In the genomic region with DNA sequence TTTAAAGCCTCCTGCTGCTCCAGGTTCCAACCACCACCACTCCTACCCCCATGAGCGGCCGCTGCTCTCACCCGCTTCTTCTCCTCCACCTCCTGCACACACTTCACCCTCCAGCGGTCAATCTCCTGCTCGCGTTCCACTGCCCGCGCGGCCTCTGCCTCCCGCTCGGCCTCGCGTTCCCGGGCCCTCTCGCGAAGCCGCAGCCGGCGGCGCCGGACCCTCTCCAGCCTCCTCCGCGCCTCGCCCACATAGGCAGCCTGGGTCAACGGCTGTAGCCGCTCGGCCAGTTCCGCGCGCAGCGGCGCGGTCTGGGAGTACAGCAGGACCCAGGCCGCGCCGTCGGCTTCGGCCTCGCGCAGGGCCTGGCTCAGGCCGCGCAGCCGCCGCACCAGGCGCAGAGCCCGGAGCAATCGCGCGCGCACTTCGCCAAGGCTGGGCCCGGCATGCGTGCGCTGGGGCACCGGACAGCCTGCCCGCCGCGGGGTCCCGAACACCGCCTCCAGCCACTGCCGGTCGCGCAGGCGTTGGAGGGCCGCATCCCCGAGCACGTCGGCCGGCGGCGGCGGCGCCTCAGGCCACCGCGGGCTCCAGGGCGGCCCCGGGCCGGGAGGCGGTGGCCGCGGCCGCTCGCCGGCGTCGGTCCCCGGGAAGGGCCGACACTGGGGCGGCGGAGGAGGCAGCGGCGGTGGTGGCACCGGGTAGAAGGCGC, we compare ENCODE assay signal across 8 cellular contexts. TPM values are rescaled to one million over a fixed set of nuclear protein-coding genes. Genes with fewer than 3 reads are reported as not detected.
DNase-seq lines count a peak whose midpoint lies in the region; ATAC-seq and TF ChIP-seq lines count a peak whose summit lies in the region.

No MANE protein-coding gene starts in this region.

- no peak for TF ChIP-seq CTCF in foreskin fibroblast (IDR thresholded peaks at IDR 0.05; ENCODE audit: low read depth, low read length)
- no peak for TF ChIP-seq CTCF in omental fat pad (IDR thresholded peaks at IDR 0.05)

- ATAC-seq in HG02623 (IDR thresholded peaks at IDR 0.05; ENCODE audit: unreplicated experiment) (peak; percentile 27), omental fat pad (ENCODE audit: low FRiP score) (peak; percentile 86)

- intact Hi-C loops in activated T-helper 2 cell treated with anti-CD3 and anti-CD28 coated beads, Interferon-gamma antibody, Interleukin-2, Interleukin-4, amounts not matched to agents 10 μg/mL and 5 μg/mL and 100 μg/mL, durations not matched to agents 14 hours and 24 hours and 36 hours (cut with micrococcal nuclease): loop anchor here (2.0 to 5.0 kb wide), 2 partner anchors 52 to 164 kb away; a partner anchor contains a TSS

- H3K9me3 Mint-ChIP-seq in activated T-helper 2 cell treated with anti-CD3 and anti-CD28 coated beads, Interferon-gamma antibody, Interleukin-2, Interleukin-4, amounts not matched to agents 10 μg/mL and 5 μg/mL and 100 μg/mL, durations not matched to agents 14 hours and 24 hours and 36 hours: peaks cover 8% of the 10 kb centered on the region

- H3K27me3 Mint-ChIP-seq in activated T-helper 2 cell treated with anti-CD3 and anti-CD28 coated beads, Interferon-gamma antibody, Interleukin-2, Interleukin-4, amounts not matched to agents 10 μg/mL and 5 μg/mL and 100 μg/mL, durations not matched to agents 14 hours and 24 hours and 36 hours (ENCODE audit: low read depth): no peaks in the 10 kb centered on the region

- H3K27ac Mint-ChIP-seq in activated T-helper 2 cell treated with anti-CD3 and anti-CD28 coated beads, Interferon-gamma antibody, Interleukin-2, Interleukin-4, amounts not matched to agents 10 μg/mL and 5 μg/mL and 100 μg/mL, durations not matched to agents 14 hours and 24 hours and 36 hours: peak overlapping the region; percentile 74

- H3K4me3 ChIP-seq in foreskin fibroblast (ENCODE audit: low read depth in 1 of 2, low read length in 2 of 2): peak overlapping the region; percentile 82 to 89

- H3K4me3 Mint-ChIP-seq in activated T-helper 2 cell treated with anti-CD3 and anti-CD28 coated beads, Interferon-gamma antibody, Interleukin-2, Interleukin-4, amounts not matched to agents 10 μg/mL and 5 μg/mL and 100 μg/mL, durations not matched to agents 14 hours and 24 hours and 36 hours (ENCODE audit: low read depth): peak overlapping the region; percentile 86

- peaks cover 15% of the 10 kb centered on the region for H3K4me1 Mint-ChIP-seq in activated T-helper 2 cell treated with anti-CD3 and anti-CD28 coated beads, Interferon-gamma antibody, Interleukin-2, Interleukin-4, amounts not matched to agents 10 μg/mL and 5 μg/mL and 100 μg/mL, durations not matched to agents 14 hours and 24 hours and 36 hours (ENCODE audit: low read depth)

- peaks cover 27% of the 10 kb centered on the region for H3K36me3 Mint-ChIP-seq in activated T-helper 2 cell treated with anti-CD3 and anti-CD28 coated beads, Interferon-gamma antibody, Interleukin-2, Interleukin-4, amounts not matched to agents 10 μg/mL and 5 μg/mL and 100 μg/mL, durations not matched to agents 14 hours and 24 hours and 36 hours (ENCODE audit: low read depth)

- DNase-seq in NK-92 treated with Interleukin-12 subunit alpha and Interleukin-12 subunit beta, amount 100 ng/mL, for 24 hours (lab: John Stamatoyannopoulos, UW): peak; percentile 34
- no peak for DNase-seq in NK-92 (lab: John Stamatoyannopoulos, UW; ENCODE audit: unreplicated experiment)
- DNase-seq in NAMALWA (ENCODE audit: low spot score): peak; percentile 39
- DNase-seq in activated T-helper 2 cell treated with anti-CD3 and anti-CD28 coated beads, Interferon-gamma antibody, Interleukin-2, Interleukin-4, amounts not matched to agents 10 μg/mL and 5 μg/mL and 100 μg/mL, durations not matched to agents 14 hours and 24 hours and 36 hours (ENCODE audit: low spot score): peak; percentile 28
- DNase-seq in foreskin fibroblast: peak; percentile 54 to 74
- DNase-seq in omental fat pad (ENCODE audit: low spot score): no peak
- no peak for DNase-seq in globus pallidus (ENCODE audit: low spot score)

RNA-seq across cellular contexts. Expression of a gene that starts 0.6 kb away (rescaled TPM):
- total RNA-seq in activated T-helper 2 cell treated with anti-CD3 and anti-CD28 coated beads, Interferon-gamma antibody, Interleukin-2, Interleukin-4, amounts not matched to agents 10 μg/mL and 5 μg/mL and 100 μg/mL, durations not matched to agents 14 hours and 24 hours and 36 hours: 51.9 and 68.4 TPM in 2 replicates
- 10 to 100 TPM; 14.8 to 20.3 (median 17.3) TPM for total RNA-seq in omental fat pad

RNA-seq across cellular contexts. Expression of a gene that starts 18.0 kb away (rescaled TPM):
- total RNA-seq in activated T-helper 2 cell treated with anti-CD3 and anti-CD28 coated beads, Interferon-gamma antibody, Interleukin-2, Interleukin-4, amounts not matched to agents 10 μg/mL and 5 μg/mL and 100 μg/mL, durations not matched to agents 14 hours and 24 hours and 36 hours: 6.0 and 6.3 TPM in 2 replicates
- 1 to 10 TPM; 2.9 to 5.6 (median 4.6) TPM for total RNA-seq in omental fat pad

RNA-seq across cellular contexts. Expression of a gene that starts 52.1 kb away (rescaled TPM):
- total RNA-seq in activated T-helper 2 cell treated with anti-CD3 and anti-CD28 coated beads, Interferon-gamma antibody, Interleukin-2, Interleukin-4, amounts not matched to agents 10 μg/mL and 5 μg/mL and 100 μg/mL, durations not matched to agents 14 hours and 24 hours and 36 hours: 53.5 and 59.2 TPM in 2 replicates
- total RNA-seq in omental fat pad: 10 to 100 TPM; 30.2 to 58.8 (median 37.7) TPM

RNA-seq across cellular contexts. Expression of a gene that starts 56.4 kb away (rescaled TPM):
- not detected in 2 replicates for total RNA-seq in activated T-helper 2 cell treated with anti-CD3 and anti-CD28 coated beads, Interferon-gamma antibody, Interleukin-2, Interleukin-4, amounts not matched to agents 10 μg/mL and 5 μg/mL and 100 μg/mL, durations not matched to agents 14 hours and 24 hours and 36 hours
- not detected for total RNA-seq in omental fat pad

Comparison
In these comparisons a context has a peak if more than half of its experiments do, and no peak if none do; other contexts are left out.
1. DNase-seq: peak in NK-92 treated with Interleukin-12 subunit alpha and Interleukin-12 subunit beta, amount 100 ng/mL, for 24 hours (single experiment), NAMALWA (single experiment), activated T-helper 2 cell treated with anti-CD3 and anti-CD28 coated beads, Interferon-gamma antibody, Interleukin-2, Interleukin-4, amounts not matched to agents 10 μg/mL and 5 μg/mL and 100 μg/mL, durations not matched to agents 14 hours and 24 hours and 36 hours (single experiment) and foreskin fibroblast (2 of 2); none in NK-92 (single experiment), omental fat pad (single experiment) and globus pallidus (single experiment).